34 cellular contexts compared by ENCODE assay signal in the genomic region with DNA sequence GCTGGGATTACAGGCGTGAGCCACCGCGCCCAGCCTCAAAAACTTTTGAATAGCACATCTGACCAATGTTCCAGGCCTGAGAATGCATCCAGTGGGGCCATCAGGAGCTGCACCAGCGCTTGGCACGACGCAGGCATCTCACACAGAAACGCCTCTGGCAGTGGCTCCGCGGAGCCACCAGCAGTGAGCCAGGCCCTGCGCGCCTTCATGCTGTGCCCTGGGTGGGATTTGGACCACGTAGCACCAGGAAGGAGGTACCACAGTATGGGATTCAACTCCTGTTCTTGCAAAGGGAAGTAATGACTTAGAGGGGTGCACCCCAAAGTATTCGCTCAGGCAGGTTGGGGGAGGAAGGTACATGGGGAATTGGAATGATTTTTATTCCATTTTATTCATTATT. TPM values are rescaled to one million over a fixed set of nuclear protein-coding genes. Genes with fewer than 3 reads are reported as not detected.
"Had no signal": no experiment of that assay in that cellular context is flagged by ENCODE, and none has a peak within 500 bp of the region (broad histone marks: within the 10 kb centered on the region; RNA-seq: fewer than 3 reads in every experiment).

No MANE protein-coding gene starts in this region.

- DNase-seq: activated B cell treated with CpG ODN at 0.5 μM for 24 hours; activated CD4-positive, alpha-beta memory T cell treated with anti-CD3 and anti-CD28 coated beads for 36 hours; activated CD4-positive, alpha-beta T cell treated with anti-CD3 and anti-CD28 coated beads for 4 hours; activated CD4-positive, alpha-beta T cell treated with anti-CD3 and anti-CD28 coated beads, Interleukin-2, amount 10 ng/mL, durations not matched to agents 24 days and 14 days; activated CD4-positive, alpha-beta T cell treated with anti-CD3 and anti-CD28 coated beads, Interleukin-2, amount 50 U/mL, for 1 hour; activated CD4-positive, alpha-beta T cell treated with anti-CD3 and anti-CD28 coated beads, Interleukin-2, amount 50 U/mL, for 4 hours; activated CD4-positive, CD25-positive, alpha-beta regulatory T cell treated with anti-CD3 and anti-CD28 coated beads, Interleukin-2, amount 50 U/mL, for 72 hours; activated CD8-positive, alpha-beta memory T cell treated with anti-CD3 and anti-CD28 coated beads, Interleukin-2, amount 50 U/mL, for 4 hours; activated CD8-positive, alpha-beta T cell treated with anti-CD3 and anti-CD28 coated beads for 36 hours; activated effector memory CD4-positive, alpha-beta T cell treated with anti-CD3 and anti-CD28 coated beads, Interleukin-2, amount 50 U/mL, for 16 hours; activated gamma-delta T cell treated with Interleukin-2 at 50 U/mL for 16 hours; activated naive CD4-positive, alpha-beta T cell; activated naive CD4-positive, alpha-beta T cell treated with anti-CD3 and anti-CD28 coated beads for 36 hours; activated naive CD4-positive, alpha-beta T cell treated with anti-CD3 and anti-CD28 coated beads, Interleukin-2, amount 50 U/mL, for 16 hours; activated naive CD8-positive, alpha-beta T cell treated with anti-CD3 and anti-CD28 coated beads for 36 hours; activated T-cell treated with anti-CD3 and anti-CD28 coated beads for 4 hours; activated T-cell treated with anti-CD3 and anti-CD28 coated beads, Interleukin-2, amount 50 U/mL, for 1 hour; activated T-cell treated with anti-CD3 and anti-CD28 coated beads, Interleukin-2, amount 50 U/mL, for 4 hours; activated T-cell treated with anti-CD3 and anti-CD28 coated beads, Interleukin-2, amount 50 U/mL, for 72 hours; amygdala; anterior cingulate cortex; caudate nucleus; cerebellar nuclear complex; T-helper 1 cell; T-helper 2 cell; T-helper 9 cell had no signal

- H3K36me3 ChIP-seq: ascending aorta, cardiac muscle cell had no signal

- H3K4me1 ChIP-seq: ascending aorta had no signal

- H3K27me3 ChIP-seq: ascending aorta, cardiac muscle cell had no signal

- H3K27ac ChIP-seq: ascending aorta, cardiac muscle cell, VCaP had no signal

- H3K9me3 ChIP-seq: ascending aorta had no signal

- ATAC-seq: activated CD8-positive, alpha-beta T cell treated with anti-CD3 and anti-CD28 coated beads for 36 hours; activated T-cell treated with anti-CD3 and anti-CD28 coated beads, Interleukin-2, amount 50 U/mL, for 4 hours; activated T-cell treated with anti-CD3 and anti-CD28 coated beads, Interleukin-2, amount 50 U/mL, for 72 hours; activated T-helper 17 cell treated with anti-CD3 and anti-CD28 coated beads, Interleukin-2, amount 50 U/mL, for 72 hours had no signal

- FAIRE-seq: bronchial epithelial cell, TTC549 had no signal

- H3K4me3 ChIP-seq: ascending aorta, cardiac muscle cell had no signal

RNA-seq across cellular contexts. Expression of a gene that starts 3.0 kb away (rescaled TPM):
- total RNA-seq: activated CD4-positive, alpha-beta memory T cell treated with anti-CD3 and anti-CD28 coated beads for 36 hours; activated CD4-positive, alpha-beta T cell treated with anti-CD3 and anti-CD28 coated beads, Interleukin-2, amount 10 ng/mL, durations not matched to agents 24 days and 14 days; activated CD8-positive, alpha-beta memory T cell treated with anti-CD3 and anti-CD28 coated beads for 36 hours; activated naive CD4-positive, alpha-beta T cell treated with anti-CD3 and anti-CD28 coated beads for 36 hours; activated naive CD8-positive, alpha-beta T cell treated with anti-CD3 and anti-CD28 coated beads for 36 hours; activated T-cell treated with anti-CD3 and anti-CD28 coated beads, Interleukin-2, amount 50 U/mL, for 72 hours; activated T-helper 1 cell treated with anti-CD3 and anti-CD28 coated beads, Interleukin-12 subunit alpha, Interleukin-12 subunit beta, Interleukin-2, Interleukin-4 antibody, amounts not matched to agents 30 ng/mL and 10 ng/mL and 1 ng/mL, durations not matched to agents 14 hours and 24 hours and 36 hours; bronchial epithelial cell had no signal
